ENCODE assay signal across 17 cellular contexts in genomic region chr18:75269140-75269676, GRCh38. TPM values are rescaled to one million over a fixed set of nuclear protein-coding genes. Genes with fewer than 3 reads are reported as not detected.
DNase-seq lines count a peak whose midpoint lies in the region; ATAC-seq and TF ChIP-seq lines count a peak whose summit lies in the region.
"Had no signal": no experiment of that assay in that cellular context is flagged by ENCODE, and none has a peak within 500 bp of the region (broad histone marks: within the 10 kb centered on the region; RNA-seq: fewer than 3 reads in every experiment).

No MANE protein-coding gene starts in this region.

- intact Hi-C loops in adrenal gland (cut with DNase I): no loop called here
- intact Hi-C loops in aorta (cut with DNase I): no loop called here

- TF ChIP-seq POLR2A in adrenal gland (IDR thresholded peaks at IDR 0.05): no peak

- H3K4me3 ChIP-seq in adrenal gland: no peak overlapping the region
- H3K4me3 ChIP-seq in aorta (ENCODE audit: low read length in 2 of 2): no peak overlapping the region
- H3K4me3 ChIP-seq: sigmoid colon had no signal

- H3K4me1 ChIP-seq in adrenal gland (replicated peaks in 1 of 2) (peaks cover 5 to 20% of the 10 kb centered on the region in 2 donors), aorta (ENCODE audit: control insufficient read depth in 1 of 2, insufficient read depth in 2 of 2, low read length in 2 of 2) (no peaks in the 10 kb centered on the region)

- H3K9me3 ChIP-seq in adrenal gland (replicated peaks in 1 of 3) (no peaks in the 10 kb centered on the region), aorta (ENCODE audit: control insufficient read depth, low read length) (no peaks in the 10 kb centered on the region)
- H3K9me3 ChIP-seq: sigmoid colon had no signal

- TF ChIP-seq CTCF in adrenal gland (IDR thresholded peaks at IDR 0.05): no peak

- H3K27ac ChIP-seq in adrenal gland: no peak overlapping the region
- H3K27ac ChIP-seq in aorta (ENCODE audit: low read depth in 1 of 2, low read length in 2 of 2): no peak overlapping the region
- H3K27ac ChIP-seq: sigmoid colon, VCaP had no signal

- peak; percentile 79 for ATAC-seq in left lobe of liver
- no peak for ATAC-seq in aorta (ENCODE audit: low FRiP score)
- no peak for ATAC-seq in HG03565 (IDR thresholded peaks at IDR 0.05; ENCODE audit: unreplicated experiment)

- H3K36me3 ChIP-seq in adrenal gland (replicated peaks in 1 of 2) (no peaks in the 10 kb centered on the region), aorta (ENCODE audit: control insufficient read depth in 1 of 2, insufficient read depth in 2 of 2, low read length in 1 of 2) (no peaks in the 10 kb centered on the region)
- H3K36me3 ChIP-seq: sigmoid colon had no signal

- peak; percentile 19 for DNase-seq in DMS 273 treated with DMSO at 0.1 percent for 48 hours (lab: John Stamatoyannopoulos, UW)
- peak; percentile 27 to 88 (median 71) for DNase-seq in NCI-H1417 (lab: John Stamatoyannopoulos, UW)
- DNase-seq in NCI-H526 treated with DMSO at 0.1 percent for 48 hours (lab: John Stamatoyannopoulos, UW): peak; percentile 28
- no peak for DNase-seq in left lobe of liver (ENCODE audit: low spot score)
- DNase-seq in adrenal gland: no peak
- DNase-seq in activated CD4-positive, alpha-beta T cell treated with anti-CD3 and anti-CD28 coated beads, Interleukin-2, amount 50 U/mL, for 4 hours: no peak
- DNase-seq in aorta: no peak
- DNase-seq: AML-193; anterior cingulate cortex; foreskin fibroblast; left cardiac atrium; NCI-H446 treated with DMSO at 0.1 percent for 48 hours; occipital lobe; sigmoid colon; stimulated activated CD4-positive, alpha-beta T cell treated with anti-CD3 and anti-CD28 coated beads, Interleukin-2, amount 100 ng/mL, for 48 hours had no signal

- 71 to 75% (median 75%) methylated on average over 7 of the region's 7 CpGs for WGBS in adrenal gland, 4 donors
- WGBS in aorta, 2 donors: 80 to 84% methylated on average over 7 of the region's 7 CpGs

- H3K27me3 ChIP-seq in adrenal gland: no peaks in the 10 kb centered on the region
- H3K27me3 ChIP-seq in aorta (ENCODE audit: control insufficient read depth in 1 of 2, insufficient read depth in 2 of 2, low read length in 1 of 2): no peaks in the 10 kb centered on the region
- H3K27me3 ChIP-seq: sigmoid colon had no signal

RNA-seq across cellular contexts. Expression of gene TSHZ1, which starts 58.6 kb away (rescaled TPM):
- 12.1 TPM for total RNA-seq in left lobe of liver
- 10 to 100 TPM; 10.2 to 25.0 (median 18.0) TPM for total RNA-seq in adrenal gland
- polyA plus RNA-seq in adrenal gland: 10 to 100 TPM in 1 of 3 donors, 1 to 10 TPM in 2; 6.8 to 10.1 (median 7.7) TPM
- total RNA-seq in aorta: 10 to 100 TPM; 15.9 to 26.0 TPM
- polyA plus RNA-seq in aorta: 1 to 10 TPM; 3.3 to 7.7 TPM

Comparison
In these comparisons a context has a peak if more than half of its experiments do, and no peak if none do; other contexts are left out.
1. DNase-seq: peak in DMS 273 treated with DMSO at 0.1 percent for 48 hours (single experiment), NCI-H1417 (3 of 3) and NCI-H526 treated with DMSO at 0.1 percent for 48 hours (single experiment); none in left lobe of liver (single experiment), adrenal gland (0 of 7), activated CD4-positive, alpha-beta T cell treated with anti-CD3 and anti-CD28 coated beads, Interleukin-2, amount 50 U/mL, for 4 hours (0 of 2) and aorta (0 of 2).